Comparison of ENCODE assay signal across 16 cellular contexts in genomic region chr19:38712161-38712748, GRCh38. TPM values are rescaled to one million over a fixed set of nuclear protein-coding genes. Genes with fewer than 3 reads are reported as not detected.
A peak's percentile ranks its signal among the peaks of the same experiment; 100 is the strongest.
DNase-seq lines count a peak whose midpoint lies in the region; ATAC-seq and TF ChIP-seq lines count a peak whose summit lies in the region.
"Had no signal": no experiment of that assay in that cellular context is flagged by ENCODE, and none has a peak within 500 bp of the region (broad histone marks: within the 10 kb centered on the region; RNA-seq: fewer than 3 reads in every experiment).

No MANE protein-coding gene starts in this region.

- no peak for DNase-seq in esophagus squamous epithelium (lab: John Stamatoyannopoulos, UW)
- DNase-seq in thyroid gland = no peak
- DNase-seq in HT-29 (ENCODE audit: low spot score) = no peak
- DNase-seq: activated CD4-positive, alpha-beta memory T cell treated with anti-CD3 and anti-CD28 coated beads for 36 hours; activated effector memory CD4-positive, alpha-beta T cell treated with Interleukin-2 at 50 U/mL for 16 hours; CD4-positive, alpha-beta memory T cell; hippocampal formation; NCI-H1417 treated with DMSO at 0.1 percent for 48 hours; NCI-H526; RPMI8226 had no signal

- 51 to 79% methylated on average over 3 to 5 of the region's 15 CpGs for WGBS in esophagus squamous epithelium, 2 donors
- WGBS in thyroid gland, 2 donors = 81 to 85% methylated on average over 9 to 11 of the region's 15 CpGs

- H3K27ac ChIP-seq in angular gyrus (ENCODE audit: low read depth, low read length) (peak overlapping the region; percentile 86), esophagus squamous epithelium (peak overlapping the region; percentile 26 to 86 (median 81)), parathyroid adenoma (peak overlapping the region; percentile 77), thyroid gland (peak overlapping the region; percentile 20 to 70 (median 48))
- H3K27ac ChIP-seq: neutrophil had no signal

- H3K4me3 ChIP-seq in esophagus squamous epithelium = no peak overlapping the region
- no peak overlapping the region for H3K4me3 ChIP-seq in parathyroid adenoma (ENCODE audit: low read depth, low read length)
- no peak overlapping the region for H3K4me3 ChIP-seq in thyroid gland (replicated peaks in 1 of 3)
- H3K4me3 ChIP-seq: left lung had no signal

- peaks cover 6% of the 10 kb centered on the region for H3K79me2 ChIP-seq in parathyroid adenoma

- no peak overlapping the region for H2AFZ ChIP-seq in parathyroid adenoma

- TF ChIP-seq POLR2A in esophagus squamous epithelium (IDR thresholded peaks at IDR 0.05) = no peak
- TF ChIP-seq POLR2A in thyroid gland (IDR thresholded peaks at IDR 0.05) = no peak

- H3K36me3 ChIP-seq in esophagus squamous epithelium (peaks cover 46 to 100% (median 76%) of the 10 kb centered on the region in 3 donors), parathyroid adenoma (ENCODE audit: control insufficient read depth, insufficient read depth, low read length) (no peaks in the 10 kb centered on the region), thyroid gland (peaks cover 57 to 58% of the 10 kb centered on the region in 2 donors)

- H3K4me1 ChIP-seq in esophagus squamous epithelium (peaks cover 33 to 69% (median 57%) of the 10 kb centered on the region in 3 donors), parathyroid adenoma (peaks cover 38% of the 10 kb centered on the region), thyroid gland (peaks cover 11 to 49% of the 10 kb centered on the region in 2 donors)

- H3K9ac ChIP-seq in parathyroid adenoma = no peak overlapping the region

- TF ChIP-seq CTCF in esophagus squamous epithelium (IDR thresholded peaks at IDR 0.05) (no peak), parathyroid adenoma (IDR thresholded peaks at IDR 0.05) (no peak), thyroid gland (IDR thresholded peaks at IDR 0.05) (no peak)

- intact Hi-C loops in esophagus squamous epithelium (cut with DNase I) (no loop called here), thyroid gland (cut with DNase I) (no loop called here)

- H3K9me3 ChIP-seq in esophagus squamous epithelium = no peaks in the 10 kb centered on the region
- no peaks in the 10 kb centered on the region for H3K9me3 ChIP-seq in parathyroid adenoma (ENCODE audit: control insufficient read depth, low read length)
- H3K9me3 ChIP-seq in thyroid gland = no peaks in the 10 kb centered on the region
- H3K9me3 ChIP-seq: left lung, neutrophil had no signal

- H3K27me3 ChIP-seq in esophagus squamous epithelium (no peaks in the 10 kb centered on the region), parathyroid adenoma (ENCODE audit: control insufficient read depth, insufficient read depth, low read length) (no peaks in the 10 kb centered on the region), thyroid gland (no peaks in the 10 kb centered on the region)
- H3K27me3 ChIP-seq: left lung, neutrophil had no signal

- ATAC-seq in GM18502 (IDR thresholded peaks at IDR 0.05; ENCODE audit: poor library complexity, unreplicated experiment) (no peak), GM21390 (IDR thresholded peaks at IDR 0.05; ENCODE audit: unreplicated experiment) (no peak)

- no peak overlapping the region for H3K4me2 ChIP-seq in parathyroid adenoma (ENCODE audit: low read length)

RNA-seq across cellular contexts. Expression of gene CAPN12, which starts 32.0 kb away (rescaled TPM):
- total RNA-seq in esophagus squamous epithelium (1 to 10 TPM; 1.5 to 4.2 (median 1.8) TPM), thyroid gland (1 to 10 TPM in 2 of 4 donors, not detected in 2; 1.6 to 2.0 TPM)
- total RNA-seq in HT-29 (2014; rRNA removed; shearing (Covaris generic)) = 50.6 and 53.9 TPM in 2 replicates
